Comparison of ENCODE assay signal across 1 cellular context in the genomic region with DNA sequence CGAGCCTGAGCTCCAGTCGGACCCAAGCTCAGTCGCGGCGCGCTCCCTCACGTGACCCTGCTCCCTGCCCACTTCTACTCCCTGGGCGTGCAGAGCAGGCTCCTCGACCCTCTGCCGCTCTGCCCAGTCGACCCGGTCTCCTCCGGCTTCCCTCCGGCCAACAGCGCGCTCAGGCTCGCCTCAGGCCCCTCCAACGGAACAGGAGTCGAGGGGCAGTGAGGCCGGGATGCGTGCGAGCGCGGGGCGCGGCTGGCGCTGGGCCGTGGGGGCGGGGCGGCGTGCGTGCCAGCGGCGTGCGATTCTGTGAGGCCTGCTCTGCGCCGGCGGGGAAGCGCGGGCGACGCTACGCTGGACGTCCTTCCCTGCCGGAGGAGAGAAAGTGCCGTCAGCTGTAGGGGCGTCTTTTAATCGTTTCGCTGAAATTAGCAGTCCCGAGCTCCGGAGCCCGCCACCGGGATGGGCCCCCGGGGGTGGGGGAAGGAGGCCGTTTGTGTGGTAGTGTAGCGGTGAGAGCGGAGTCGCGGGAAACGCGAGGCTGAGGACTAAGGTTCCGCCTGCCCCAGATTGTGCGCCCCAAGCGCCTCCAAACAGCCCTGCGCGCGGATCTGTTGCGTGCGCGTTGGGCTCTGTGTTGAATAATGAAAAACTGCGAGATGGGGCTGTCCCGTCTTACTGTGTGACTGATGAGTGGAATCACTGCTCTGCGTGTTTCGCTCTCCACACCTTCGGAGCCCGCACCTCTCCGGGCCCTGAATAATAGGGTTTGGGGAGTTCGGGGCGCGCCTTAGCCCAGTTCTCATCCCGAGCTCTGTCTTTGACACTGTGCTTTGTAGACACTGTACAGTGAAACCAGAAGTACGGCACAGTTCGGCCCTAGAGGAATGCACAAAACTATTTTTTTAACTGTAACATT.
TF ChIP-seq lines count a peak whose summit lies in the region.

A gene with protein sequence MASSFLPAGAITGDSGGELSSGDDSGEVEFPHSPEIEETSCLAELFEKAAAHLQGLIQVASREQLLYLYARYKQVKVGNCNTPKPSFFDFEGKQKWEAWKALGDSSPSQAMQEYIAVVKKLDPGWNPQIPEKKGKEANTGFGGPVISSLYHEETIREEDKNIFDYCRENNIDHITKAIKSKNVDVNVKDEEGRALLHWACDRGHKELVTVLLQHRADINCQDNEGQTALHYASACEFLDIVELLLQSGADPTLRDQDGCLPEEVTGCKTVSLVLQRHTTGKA (minus strand): TSS at position 217 of the 913 bp plus-strand sequence. CDS start 311 bp downstream, outside the sequence.

TF ChIP-seq in A549, 52 proteins besides CTCF, POLR2A, EP300 and RAD21 (continued from another document):
- TF ChIP-seq, protein P1, sequence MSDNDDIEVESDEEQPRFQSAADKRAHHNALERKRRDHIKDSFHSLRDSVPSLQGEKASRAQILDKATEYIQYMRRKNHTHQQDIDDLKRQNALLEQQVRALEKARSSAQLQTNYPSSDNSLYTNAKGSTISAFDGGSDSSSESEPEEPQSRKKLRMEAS (IDR thresholded peaks at IDR 0.05): peak; percentile 96
- TF ChIP-seq NPAS2 (CRISPR knock-in tag; IDR thresholded peaks at IDR 0.05; ENCODE audit: borderline replicate concordance) (no peak), CHD4 (IDR thresholded peaks at IDR 0.05; ENCODE audit: borderline replicate concordance) (no peak), JUN (IDR thresholded peaks at IDR 0.05) (peak; percentile 79 to 95), CHD2 (IDR thresholded peaks at IDR 0.05; ENCODE audit: low read length, partially characterized antibody) (no peak), ZC3H11A (IDR thresholded peaks at IDR 0.05) (no peak), MAZ (IDR thresholded peaks at IDR 0.05; ENCODE audit: borderline replicate concordance, low read depth, low read length) (peak; percentile 49), HEYL (CRISPR knock-in tag; IDR thresholded peaks at IDR 0.05) (no peak), RCOR1 (IDR thresholded peaks at IDR 0.05; ENCODE audit: low read depth, low read length) (no peak), JUNB (IDR thresholded peaks at IDR 0.05) (no peak), TFCP2L1 (CRISPR knock-in tag; IDR thresholded peaks at IDR 0.05) (peak; percentile 36; the same call in 1 of the 2 replicates), RARB (CRISPR knock-in tag; IDR thresholded peaks at IDR 0.05) (no peak), NFE2L2 (conservative IDR thresholded peaks at IDR 0.05; ENCODE audit: low read length) (no peak), PHF8 (IDR thresholded peaks at IDR 0.05; ENCODE audit: borderline replicate concordance, low read depth) (peak; percentile 97), EHMT2 (IDR thresholded peaks at IDR 0.05; ENCODE audit: low read depth) (no peak), HOXB5 (CRISPR knock-in tag; IDR thresholded peaks at IDR 0.05) (0 out of 2 replicates have a peak, but pooled peaks have one; percentile 21), ZFP36 (IDR thresholded peaks at IDR 0.05; ENCODE audit: borderline replicate concordance, partially characterized antibody) (no peak)
- TF ChIP-seq, protein P2, sequence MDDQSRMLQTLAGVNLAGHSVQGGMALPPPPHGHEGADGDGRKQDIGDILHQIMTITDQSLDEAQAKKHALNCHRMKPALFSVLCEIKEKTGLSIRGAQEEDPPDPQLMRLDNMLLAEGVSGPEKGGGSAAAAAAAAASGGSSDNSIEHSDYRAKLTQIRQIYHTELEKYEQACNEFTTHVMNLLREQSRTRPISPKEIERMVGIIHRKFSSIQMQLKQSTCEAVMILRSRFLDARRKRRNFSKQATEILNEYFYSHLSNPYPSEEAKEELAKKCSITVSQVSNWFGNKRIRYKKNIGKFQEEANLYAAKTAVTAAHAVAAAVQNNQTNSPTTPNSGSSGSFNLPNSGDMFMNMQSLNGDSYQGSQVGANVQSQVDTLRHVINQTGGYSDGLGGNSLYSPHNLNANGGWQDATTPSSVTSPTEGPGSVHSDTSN (IDR thresholded peaks at IDR 0.05): no peak
- TF ChIP-seq, protein P3, sequence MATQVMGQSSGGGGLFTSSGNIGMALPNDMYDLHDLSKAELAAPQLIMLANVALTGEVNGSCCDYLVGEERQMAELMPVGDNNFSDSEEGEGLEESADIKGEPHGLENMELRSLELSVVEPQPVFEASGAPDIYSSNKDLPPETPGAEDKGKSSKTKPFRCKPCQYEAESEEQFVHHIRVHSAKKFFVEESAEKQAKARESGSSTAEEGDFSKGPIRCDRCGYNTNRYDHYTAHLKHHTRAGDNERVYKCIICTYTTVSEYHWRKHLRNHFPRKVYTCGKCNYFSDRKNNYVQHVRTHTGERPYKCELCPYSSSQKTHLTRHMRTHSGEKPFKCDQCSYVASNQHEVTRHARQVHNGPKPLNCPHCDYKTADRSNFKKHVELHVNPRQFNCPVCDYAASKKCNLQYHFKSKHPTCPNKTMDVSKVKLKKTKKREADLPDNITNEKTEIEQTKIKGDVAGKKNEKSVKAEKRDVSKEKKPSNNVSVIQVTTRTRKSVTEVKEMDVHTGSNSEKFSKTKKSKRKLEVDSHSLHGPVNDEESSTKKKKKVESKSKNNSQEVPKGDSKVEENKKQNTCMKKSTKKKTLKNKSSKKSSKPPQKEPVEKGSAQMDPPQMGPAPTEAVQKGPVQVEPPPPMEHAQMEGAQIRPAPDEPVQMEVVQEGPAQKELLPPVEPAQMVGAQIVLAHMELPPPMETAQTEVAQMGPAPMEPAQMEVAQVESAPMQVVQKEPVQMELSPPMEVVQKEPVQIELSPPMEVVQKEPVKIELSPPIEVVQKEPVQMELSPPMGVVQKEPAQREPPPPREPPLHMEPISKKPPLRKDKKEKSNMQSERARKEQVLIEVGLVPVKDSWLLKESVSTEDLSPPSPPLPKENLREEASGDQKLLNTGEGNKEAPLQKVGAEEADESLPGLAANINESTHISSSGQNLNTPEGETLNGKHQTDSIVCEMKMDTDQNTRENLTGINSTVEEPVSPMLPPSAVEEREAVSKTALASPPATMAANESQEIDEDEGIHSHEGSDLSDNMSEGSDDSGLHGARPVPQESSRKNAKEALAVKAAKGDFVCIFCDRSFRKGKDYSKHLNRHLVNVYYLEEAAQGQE (IDR thresholded peaks at IDR 0.05): no peak; the same call in 1 of the 2 replicates
- TF ChIP-seq, protein P4, sequence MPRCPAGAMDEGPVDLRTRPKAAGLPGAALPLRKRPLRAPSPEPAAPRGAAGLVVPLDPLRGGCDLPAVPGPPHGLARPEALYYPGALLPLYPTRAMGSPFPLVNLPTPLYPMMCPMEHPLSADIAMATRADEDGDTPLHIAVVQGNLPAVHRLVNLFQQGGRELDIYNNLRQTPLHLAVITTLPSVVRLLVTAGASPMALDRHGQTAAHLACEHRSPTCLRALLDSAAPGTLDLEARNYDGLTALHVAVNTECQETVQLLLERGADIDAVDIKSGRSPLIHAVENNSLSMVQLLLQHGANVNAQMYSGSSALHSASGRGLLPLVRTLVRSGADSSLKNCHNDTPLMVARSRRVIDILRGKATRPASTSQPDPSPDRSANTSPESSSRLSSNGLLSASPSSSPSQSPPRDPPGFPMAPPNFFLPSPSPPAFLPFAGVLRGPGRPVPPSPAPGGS (IDR thresholded peaks at IDR 0.05): peak; percentile 72; the same call in 2 of the 3 replicates
- TF ChIP-seq, protein P5, sequence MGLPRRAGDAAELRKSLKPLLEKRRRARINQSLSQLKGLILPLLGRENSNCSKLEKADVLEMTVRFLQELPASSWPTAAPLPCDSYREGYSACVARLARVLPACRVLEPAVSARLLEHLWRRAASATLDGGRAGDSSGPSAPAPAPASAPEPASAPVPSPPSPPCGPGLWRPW (IDR thresholded peaks at IDR 0.05): no peak
- TF ChIP-seq, protein P6, sequence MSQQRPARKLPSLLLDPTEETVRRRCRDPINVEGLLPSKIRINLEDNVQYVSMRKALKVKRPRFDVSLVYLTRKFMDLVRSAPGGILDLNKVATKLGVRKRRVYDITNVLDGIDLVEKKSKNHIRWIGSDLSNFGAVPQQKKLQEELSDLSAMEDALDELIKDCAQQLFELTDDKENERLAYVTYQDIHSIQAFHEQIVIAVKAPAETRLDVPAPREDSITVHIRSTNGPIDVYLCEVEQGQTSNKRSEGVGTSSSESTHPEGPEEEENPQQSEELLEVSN (IDR thresholded peaks at IDR 0.05; ENCODE audit: borderline replicate concordance, low read depth): peak; percentile 85
- TF ChIP-seq, protein P7, sequence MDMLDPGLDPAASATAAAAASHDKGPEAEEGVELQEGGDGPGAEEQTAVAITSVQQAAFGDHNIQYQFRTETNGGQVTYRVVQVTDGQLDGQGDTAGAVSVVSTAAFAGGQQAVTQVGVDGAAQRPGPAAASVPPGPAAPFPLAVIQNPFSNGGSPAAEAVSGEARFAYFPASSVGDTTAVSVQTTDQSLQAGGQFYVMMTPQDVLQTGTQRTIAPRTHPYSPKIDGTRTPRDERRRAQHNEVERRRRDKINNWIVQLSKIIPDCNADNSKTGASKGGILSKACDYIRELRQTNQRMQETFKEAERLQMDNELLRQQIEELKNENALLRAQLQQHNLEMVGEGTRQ (IDR thresholded peaks at IDR 0.05): peak; percentile 93
- TF ChIP-seq, protein P8, sequence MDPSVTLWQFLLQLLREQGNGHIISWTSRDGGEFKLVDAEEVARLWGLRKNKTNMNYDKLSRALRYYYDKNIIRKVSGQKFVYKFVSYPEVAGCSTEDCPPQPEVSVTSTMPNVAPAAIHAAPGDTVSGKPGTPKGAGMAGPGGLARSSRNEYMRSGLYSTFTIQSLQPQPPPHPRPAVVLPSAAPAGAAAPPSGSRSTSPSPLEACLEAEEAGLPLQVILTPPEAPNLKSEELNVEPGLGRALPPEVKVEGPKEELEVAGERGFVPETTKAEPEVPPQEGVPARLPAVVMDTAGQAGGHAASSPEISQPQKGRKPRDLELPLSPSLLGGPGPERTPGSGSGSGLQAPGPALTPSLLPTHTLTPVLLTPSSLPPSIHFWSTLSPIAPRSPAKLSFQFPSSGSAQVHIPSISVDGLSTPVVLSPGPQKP (IDR thresholded peaks at IDR 0.05; ENCODE audit: low read depth, low read length): no peak
